1 cellular context compared by ENCODE assay signal in the genomic region with DNA sequence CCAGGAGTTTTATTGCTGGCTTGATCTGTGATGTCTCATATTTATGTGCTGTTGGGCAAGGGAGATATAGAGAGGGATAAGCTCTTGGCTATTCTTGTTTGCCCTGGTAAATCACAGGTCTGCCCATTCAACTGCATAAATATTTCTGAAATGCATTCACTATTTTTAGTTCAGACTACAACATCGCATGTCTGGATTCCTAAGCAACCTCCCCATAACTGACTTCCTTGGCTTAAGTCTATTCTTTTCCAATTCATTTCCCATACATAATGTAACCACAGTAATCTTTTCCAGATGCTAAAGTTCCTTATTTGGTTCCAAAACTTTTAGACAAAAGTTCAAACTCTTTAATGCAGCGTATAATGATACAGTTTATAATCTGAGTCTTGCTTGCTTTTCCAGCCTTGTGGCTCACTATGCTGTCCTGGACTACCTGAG.
TF ChIP-seq lines count a peak whose summit lies in the region.

No MANE protein-coding gene starts in this region.

TF ChIP-seq in SK-N-SH treated with all-trans-retinoic acid at 6 μM for 48 hours, 23 proteins besides CTCF, POLR2A, EP300 and RAD21 (continued from another document):
- TF ChIP-seq, protein P1, sequence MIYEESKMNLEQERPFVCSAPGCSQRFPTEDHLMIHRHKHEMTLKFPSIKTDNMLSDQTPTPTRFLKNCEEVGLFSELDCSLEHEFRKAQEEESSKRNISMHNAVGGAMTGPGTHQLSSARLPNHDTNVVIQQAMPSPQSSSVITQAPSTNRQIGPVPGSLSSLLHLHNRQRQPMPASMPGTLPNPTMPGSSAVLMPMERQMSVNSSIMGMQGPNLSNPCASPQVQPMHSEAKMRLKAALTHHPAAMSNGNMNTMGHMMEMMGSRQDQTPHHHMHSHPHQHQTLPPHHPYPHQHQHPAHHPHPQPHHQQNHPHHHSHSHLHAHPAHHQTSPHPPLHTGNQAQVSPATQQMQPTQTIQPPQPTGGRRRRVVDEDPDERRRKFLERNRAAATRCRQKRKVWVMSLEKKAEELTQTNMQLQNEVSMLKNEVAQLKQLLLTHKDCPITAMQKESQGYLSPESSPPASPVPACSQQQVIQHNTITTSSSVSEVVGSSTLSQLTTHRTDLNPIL (CRISPR knock-in tag; IDR thresholded peaks at IDR 0.05; ENCODE audit: low read depth) = no peak
- TF ChIP-seq ISL1 (CRISPR knock-in tag; IDR thresholded peaks at IDR 0.05) (no peak), GLIS3 (CRISPR knock-in tag; IDR thresholded peaks at IDR 0.05) (no peak), ZNF565 (CRISPR knock-in tag; conservative IDR thresholded peaks at IDR 0.05; ENCODE audit: low read depth) (no peak), PPARA (CRISPR knock-in tag; IDR thresholded peaks at IDR 0.05; ENCODE audit: borderline replicate concordance) (no peak), TCF4 (CRISPR knock-in tag; IDR thresholded peaks at IDR 0.05; ENCODE audit: borderline replicate concordance) (no peak), ZNF70 (CRISPR knock-in tag; IDR thresholded peaks at IDR 0.05) (no peak), ZC3H10 (CRISPR knock-in tag; IDR thresholded peaks at IDR 0.05) (no peak)
- TF ChIP-seq, protein P2, sequence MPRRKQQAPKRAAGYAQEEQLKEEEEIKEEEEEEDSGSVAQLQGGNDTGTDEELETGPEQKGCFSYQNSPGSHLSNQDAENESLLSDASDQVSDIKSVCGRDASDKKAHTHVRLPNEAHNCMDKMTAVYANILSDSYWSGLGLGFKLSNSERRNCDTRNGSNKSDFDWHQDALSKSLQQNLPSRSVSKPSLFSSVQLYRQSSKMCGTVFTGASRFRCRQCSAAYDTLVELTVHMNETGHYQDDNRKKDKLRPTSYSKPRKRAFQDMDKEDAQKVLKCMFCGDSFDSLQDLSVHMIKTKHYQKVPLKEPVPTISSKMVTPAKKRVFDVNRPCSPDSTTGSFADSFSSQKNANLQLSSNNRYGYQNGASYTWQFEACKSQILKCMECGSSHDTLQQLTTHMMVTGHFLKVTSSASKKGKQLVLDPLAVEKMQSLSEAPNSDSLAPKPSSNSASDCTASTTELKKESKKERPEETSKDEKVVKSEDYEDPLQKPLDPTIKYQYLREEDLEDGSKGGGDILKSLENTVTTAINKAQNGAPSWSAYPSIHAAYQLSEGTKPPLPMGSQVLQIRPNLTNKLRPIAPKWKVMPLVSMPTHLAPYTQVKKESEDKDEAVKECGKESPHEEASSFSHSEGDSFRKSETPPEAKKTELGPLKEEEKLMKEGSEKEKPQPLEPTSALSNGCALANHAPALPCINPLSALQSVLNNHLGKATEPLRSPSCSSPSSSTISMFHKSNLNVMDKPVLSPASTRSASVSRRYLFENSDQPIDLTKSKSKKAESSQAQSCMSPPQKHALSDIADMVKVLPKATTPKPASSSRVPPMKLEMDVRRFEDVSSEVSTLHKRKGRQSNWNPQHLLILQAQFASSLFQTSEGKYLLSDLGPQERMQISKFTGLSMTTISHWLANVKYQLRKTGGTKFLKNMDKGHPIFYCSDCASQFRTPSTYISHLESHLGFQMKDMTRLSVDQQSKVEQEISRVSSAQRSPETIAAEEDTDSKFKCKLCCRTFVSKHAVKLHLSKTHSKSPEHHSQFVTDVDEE (CRISPR knock-in tag; IDR thresholded peaks at IDR 0.05) = no peak
- TF ChIP-seq, protein P3, sequence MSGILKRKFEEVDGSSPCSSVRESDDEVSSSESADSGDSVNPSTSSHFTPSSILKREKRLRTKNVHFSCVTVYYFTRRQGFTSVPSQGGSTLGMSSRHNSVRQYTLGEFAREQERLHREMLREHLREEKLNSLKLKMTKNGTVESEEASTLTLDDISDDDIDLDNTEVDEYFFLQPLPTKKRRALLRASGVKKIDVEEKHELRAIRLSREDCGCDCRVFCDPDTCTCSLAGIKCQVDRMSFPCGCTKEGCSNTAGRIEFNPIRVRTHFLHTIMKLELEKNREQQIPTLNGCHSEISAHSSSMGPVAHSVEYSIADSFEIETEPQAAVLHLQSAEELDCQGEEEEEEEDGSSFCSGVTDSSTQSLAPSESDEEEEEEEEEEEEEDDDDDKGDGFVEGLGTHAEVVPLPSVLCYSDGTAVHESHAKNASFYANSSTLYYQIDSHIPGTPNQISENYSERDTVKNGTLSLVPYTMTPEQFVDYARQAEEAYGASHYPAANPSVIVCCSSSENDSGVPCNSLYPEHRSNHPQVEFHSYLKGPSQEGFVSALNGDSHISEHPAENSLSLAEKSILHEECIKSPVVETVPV (CRISPR knock-in tag; IDR thresholded peaks at IDR 0.05) = no peak
